In genomic region chr15:94600496-94600895, GRCh38 we compare ENCODE assay signal across 17 cellular contexts.
A peak's percentile ranks its signal among the peaks of the same experiment; 100 is the strongest.
DNase-seq lines count a peak whose midpoint lies in the region; TF ChIP-seq lines count a peak whose summit lies in the region.
"Had no signal": no experiment of that assay in that cellular context is flagged by ENCODE, and none has a peak within 500 bp of the region (broad histone marks: within the 10 kb centered on the region; RNA-seq: fewer than 3 reads in every experiment).

No MANE protein-coding gene starts in this region.

- H2BK12ac ChIP-seq in neuronal stem cell (ENCODE audit: low read length) = no peak overlapping the region

- peak overlapping the region in 3 of 5 experiments; percentile 59 to 79 (median 69) for H3K27ac Mint-ChIP-seq in brain
- H3K27ac Mint-ChIP-seq in mesothelial cell of epicardium = peak overlapping the region; percentile 56
- H3K27ac Mint-ChIP-seq in osteocyte (ENCODE audit: unreplicated experiment) = no peak overlapping the region
- no peak overlapping the region for H3K27ac Mint-ChIP-seq in activated T-cell treated with anti-CD3 and anti-CD28 coated beads, Interleukin-2, amount 50 U/mL, for 24 hours
- H3K27ac Mint-ChIP-seq: CD4-positive, alpha-beta memory T cell; HFFc6 had no signal

- no peak overlapping the region for H2AFZ ChIP-seq in neuronal stem cell (ENCODE audit: low read length)
- H2AFZ ChIP-seq: GM23248 had no signal

- peaks cover 0 to 2% of the 10 kb centered on the region in 2 donors for H3K4me1 ChIP-seq in neuronal stem cell (ENCODE audit: control insufficient read depth in 2 of 2, insufficient read depth in 1 of 2, low read depth in 1 of 2, low read length in 2 of 2)
- H3K4me1 ChIP-seq: HAP-1 had no signal

- no peak overlapping the region for H3K18ac ChIP-seq in neuronal stem cell (ENCODE audit: low read length)

- H2BK15ac ChIP-seq in neuronal stem cell (ENCODE audit: low read length) = no peak overlapping the region

- no peak overlapping the region for H3K9ac ChIP-seq in neuronal stem cell (ENCODE audit: low read depth, low read length, poor library complexity)
- H3K9ac ChIP-seq: GM23248 had no signal

- H3K79me1 ChIP-seq in neuronal stem cell (ENCODE audit: low read depth, low read length) = no peaks in the 10 kb centered on the region

- H3K4me3 Mint-ChIP-seq in brain = no peak overlapping the region
- no peak overlapping the region for H3K4me3 Mint-ChIP-seq in mesothelial cell of epicardium
- H3K4me3 Mint-ChIP-seq in osteocyte (ENCODE audit: unreplicated experiment) = no peak overlapping the region
- H3K4me3 Mint-ChIP-seq in activated T-cell treated with anti-CD3 and anti-CD28 coated beads, Interleukin-2, amount 50 U/mL, for 24 hours = no peak overlapping the region
- H3K4me3 Mint-ChIP-seq: CD4-positive, alpha-beta memory T cell; HFFc6 had no signal

- no peaks in the 10 kb centered on the region for H3K36me3 ChIP-seq in neuronal stem cell (replicated peaks in 1 of 2; ENCODE audit: control insufficient read depth in 2 of 2, insufficient read depth in 2 of 2, low read length in 2 of 2)
- H3K36me3 ChIP-seq: HAP-1 had no signal

- no peak overlapping the region for H3K27ac ChIP-seq in neuronal stem cell (replicated peaks; ENCODE audit: low read length)
- H3K27ac ChIP-seq: GM23248 had no signal

- H2BK120ac ChIP-seq in neuronal stem cell (ENCODE audit: low read depth, low read length) = no peak overlapping the region

- no peak overlapping the region for H3K4ac ChIP-seq in neuronal stem cell (ENCODE audit: low read length)

- H3K9me3 Mint-ChIP-seq in brain (peaks cover 0 to 6% (median 0%) of the 10 kb centered on the region in 5 experiments), mesothelial cell of epicardium (no peaks in the 10 kb centered on the region), osteocyte (ENCODE audit: unreplicated experiment) (peaks cover 27% of the 10 kb centered on the region)
- no peaks in the 10 kb centered on the region for H3K9me3 Mint-ChIP-seq in activated T-cell treated with anti-CD3 and anti-CD28 coated beads, Interleukin-2, amount 50 U/mL, for 24 hours

- H4K91ac ChIP-seq in neuronal stem cell (ENCODE audit: low read depth, low read length, poor library complexity) = no peak overlapping the region

- no peaks in the 10 kb centered on the region for H3K36me3 Mint-ChIP-seq in brain
- H3K36me3 Mint-ChIP-seq in mesothelial cell of epicardium = no peaks in the 10 kb centered on the region
- no peaks in the 10 kb centered on the region for H3K36me3 Mint-ChIP-seq in osteocyte (ENCODE audit: unreplicated experiment)
- H3K36me3 Mint-ChIP-seq in activated T-cell treated with anti-CD3 and anti-CD28 coated beads, Interleukin-2, amount 50 U/mL, for 24 hours (ENCODE audit: low read depth) = no peaks in the 10 kb centered on the region
- H3K36me3 Mint-ChIP-seq: CD4-positive, alpha-beta memory T cell had no signal

- H2BK5ac ChIP-seq in neuronal stem cell (ENCODE audit: low read length) = no peak overlapping the region

- no peak overlapping the region for H3K23ac ChIP-seq in neuronal stem cell (ENCODE audit: low read depth, low read length, poor library complexity)

- H3K27me3 Mint-ChIP-seq in brain (peaks cover 7% of the 10 kb centered on the region), mesothelial cell of epicardium (ENCODE audit: low read depth) (peaks cover 2% of the 10 kb centered on the region), osteocyte (ENCODE audit: unreplicated experiment) (no peaks in the 10 kb centered on the region)
- peaks cover 74% of the 10 kb centered on the region for H3K27me3 Mint-ChIP-seq in activated T-cell treated with anti-CD3 and anti-CD28 coated beads, Interleukin-2, amount 50 U/mL, for 24 hours

- H3K14ac ChIP-seq in neuronal stem cell (ENCODE audit: low read length) = no peak overlapping the region

- no peak overlapping the region for H2AK5ac ChIP-seq in neuronal stem cell (ENCODE audit: low read depth, low read length)

- no peaks in the 10 kb centered on the region for H3K9me3 ChIP-seq in neuronal stem cell (replicated peaks in 1 of 2; ENCODE audit: control insufficient read depth in 2 of 2, insufficient read depth in 1 of 2, low read depth in 1 of 2, low read length in 2 of 2)
- H3K9me3 ChIP-seq: HAP-1 had no signal

- TF ChIP-seq CTCF in brain (conservative IDR thresholded peaks at IDR 0.05) (no peak), mesothelial cell of epicardium (IDR thresholded peaks at IDR 0.05; ENCODE audit: unreplicated experiment) (no peak), osteocyte (IDR thresholded peaks at IDR 0.05) (no peak)

- H4K8ac ChIP-seq in neuronal stem cell (ENCODE audit: low read depth, low read length) = no peak overlapping the region

- H3K4me1 Mint-ChIP-seq in brain (peaks cover 42% of the 10 kb centered on the region), mesothelial cell of epicardium (peaks cover 24% of the 10 kb centered on the region), osteocyte (ENCODE audit: unreplicated experiment) (no peaks in the 10 kb centered on the region)
- no peaks in the 10 kb centered on the region for H3K4me1 Mint-ChIP-seq in activated T-cell treated with anti-CD3 and anti-CD28 coated beads, Interleukin-2, amount 50 U/mL, for 24 hours (ENCODE audit: low read depth)
- H3K4me1 Mint-ChIP-seq: CD4-positive, alpha-beta memory T cell had no signal

- no peak overlapping the region for H3K4me2 ChIP-seq in neuronal stem cell (ENCODE audit: insufficient read depth, low read length, poor library complexity, severe bottlenecking)

- H3K4me3 ChIP-seq in neuronal stem cell (ENCODE audit: low read length in 2 of 2) = no peak overlapping the region
- H3K4me3 ChIP-seq: GM23248, HAP-1 had no signal

- peaks cover 0 to 9% (median 0%) of the 10 kb centered on the region in 3 experiments for H3K27me3 ChIP-seq in neuronal stem cell (ENCODE audit: control insufficient read depth in 3 of 3, insufficient read depth in 3 of 3, low read depth in 1 of 3, low read length in 3 of 3)

- DNase-seq in SK-N-DZ (ENCODE audit: low spot score) (peak; percentile 91), mesothelial cell of epicardium (ENCODE audit: low spot score in 2 of 2, unreplicated experiment in 2 of 2) (no peak), osteocyte (ENCODE audit: extremely low spot score, unreplicated experiment) (peak; percentile 56), NCI-H345 (lab: John Stamatoyannopoulos, UW) (no peak), neuronal stem cell (ENCODE audit: low spot score) (no peak)
- DNase-seq in activated T-cell treated with anti-CD3 and anti-CD28 coated beads, Interleukin-2, amount 50 U/mL, for 24 hours = no peak
- DNase-seq: C1 segment of cervical spinal cord; Calu3; CD4-positive, alpha-beta memory T cell; COR-L47; DMS53; DMS79 treated with DMSO at 0.1 percent for 48 hours; GF-D8; GM23248; HFFc6 had no signal

- WGBS in neuronal stem cell (ENCODE audit: extremely low coverage in 2 of 2, insufficient read length in 2 of 2, insufficient replicate concordance in 1 of 2), 2 donors = no CpG with 5 or more reads among the region's 6 CpGs

Comparison
In these comparisons a context has a peak if more than half of its experiments do, and no peak if none do; other contexts are left out.
1. DNase-seq: peak in SK-N-DZ (single experiment) and osteocyte (single experiment); none in mesothelial cell of epicardium (0 of 2), NCI-H345 (single experiment), activated T-cell treated with anti-CD3 and anti-CD28 coated beads, Interleukin-2, amount 50 U/mL, for 24 hours (single experiment) and neuronal stem cell (single experiment).
2. H3K27ac Mint-ChIP-seq: peak in brain (3 of 5) and mesothelial cell of epicardium (single experiment); none in osteocyte (single experiment) and activated T-cell treated with anti-CD3 and anti-CD28 coated beads, Interleukin-2, amount 50 U/mL, for 24 hours (single experiment).